In the genomic region with DNA sequence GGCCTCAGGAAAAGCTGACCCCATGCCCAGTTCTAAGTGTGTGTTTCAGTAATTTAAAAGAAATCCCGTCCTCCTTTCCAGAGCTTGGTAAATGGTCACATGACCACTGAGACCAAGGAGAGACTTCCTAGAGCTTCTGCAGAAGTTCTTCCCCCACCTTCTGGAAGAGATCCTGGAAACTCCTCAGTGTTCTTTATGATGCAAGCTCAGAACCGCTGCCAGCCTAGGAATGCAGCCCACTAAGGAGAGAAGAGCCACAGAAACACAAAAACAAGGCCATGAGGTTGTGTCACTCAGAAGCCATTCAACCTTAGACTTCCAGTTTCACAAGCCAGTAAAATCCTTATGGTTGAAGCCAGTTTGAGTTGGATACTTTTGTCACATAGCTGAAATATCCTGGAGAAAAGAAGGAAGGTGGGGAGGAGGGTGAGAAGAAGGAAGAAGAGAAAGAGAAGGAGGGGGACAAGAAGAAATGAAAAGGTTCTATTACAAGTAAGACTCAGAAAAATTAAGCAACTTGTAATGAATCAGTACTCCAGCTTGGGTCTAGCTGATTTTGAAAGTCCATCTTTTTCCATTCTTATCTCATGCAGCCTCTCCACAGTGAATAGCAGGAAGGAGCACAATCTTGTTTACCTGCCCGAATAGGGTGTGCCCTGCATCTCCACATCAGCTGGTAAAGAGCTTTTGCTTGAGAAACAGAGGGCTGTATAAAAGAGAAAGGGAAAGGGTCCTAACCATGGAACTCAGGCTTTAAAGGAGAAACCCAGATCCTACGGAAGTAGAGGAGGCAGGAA, we compare ENCODE assay signal across 12 cellular contexts.
A peak's percentile ranks its signal among the peaks of the same experiment; 100 is the strongest.
DNase-seq lines count a peak whose midpoint lies in the region; ATAC-seq and TF ChIP-seq lines count a peak whose summit lies in the region.
"Had no signal": no experiment of that assay in that cellular context is flagged by ENCODE, and none has a peak within 500 bp of the region (broad histone marks: within the 10 kb centered on the region; RNA-seq: fewer than 3 reads in every experiment).

No MANE protein-coding gene starts in this region.

- 0 out of 2 replicates have a peak overlapping the region, but pooled peaks have one; percentile 14 for H3K27ac ChIP-seq in SK-N-MC
- H3K27ac ChIP-seq in neuronal stem cell (replicated peaks; ENCODE audit: low read length): no peak overlapping the region
- H3K27ac ChIP-seq: BLaER1 treated with 17β-estradiol and CSF1 and Interleukin-3, amounts not matched to agents 10 nM and 100 nM; vagina had no signal

- no peak overlapping the region for H2BK5ac ChIP-seq in neuronal stem cell (ENCODE audit: low read length)

- H3K14ac ChIP-seq in neuronal stem cell (ENCODE audit: low read length): no peak overlapping the region

- no peak for TF ChIP-seq CTCF in fibroblast of the aortic adventitia (IDR thresholded peaks at IDR 0.05; ENCODE audit: insufficient read depth, low read length)

- H3K9ac ChIP-seq in SK-N-MC (ENCODE audit: insufficient read length): no peak overlapping the region
- H3K9ac ChIP-seq in neuronal stem cell (ENCODE audit: low read depth, low read length, poor library complexity): no peak overlapping the region
- H3K9ac ChIP-seq: BLaER1 treated with 17β-estradiol and CSF1 and Interleukin-3, amounts not matched to agents 10 nM and 100 nM had no signal

- no peaks in the 10 kb centered on the region for H3K79me1 ChIP-seq in neuronal stem cell (ENCODE audit: low read depth, low read length)

- no peak overlapping the region for H2BK120ac ChIP-seq in neuronal stem cell (ENCODE audit: low read depth, low read length)

- H3K4me2 ChIP-seq in neuronal stem cell (ENCODE audit: insufficient read depth, low read length, poor library complexity, severe bottlenecking): no peak overlapping the region

- H3K4me3 ChIP-seq in SK-N-MC (no peak overlapping the region), fibroblast of the aortic adventitia (ENCODE audit: low read depth, low read length) (no peak overlapping the region), neuronal stem cell (ENCODE audit: low read length in 2 of 2) (no peak overlapping the region)
- H3K4me3 ChIP-seq: BLaER1 treated with 17β-estradiol and CSF1 and Interleukin-3, amounts not matched to agents 10 nM and 100 nM; vagina had no signal

- H4K91ac ChIP-seq in neuronal stem cell (ENCODE audit: low read depth, low read length, poor library complexity): no peak overlapping the region

- no peak for ATAC-seq in GM18519 (IDR thresholded peaks at IDR 0.05; ENCODE audit: low FRiP score, unreplicated experiment)

- no peak overlapping the region for H4K8ac ChIP-seq in neuronal stem cell (ENCODE audit: low read depth, low read length)

- DNase-seq in EH (ENCODE audit: low read depth) (peak; percentile 66), SK-N-MC (ENCODE audit: low read depth, low spot score) (no peak), fibroblast of the aortic adventitia (ENCODE audit: low read depth) (peak; percentile 66), neuronal stem cell (ENCODE audit: low spot score) (no peak), occipital lobe (lab: John Stamatoyannopoulos, UW) (no peak), GM19238 (ENCODE audit: insufficient read length, low spot score) (no peak), GDM1 (lab: John Stamatoyannopoulos, UW) (no peak)
- DNase-seq: effector CD8-positive, alpha-beta T cell; NCI-H187 treated with DMSO at 0.1 percent for 48 hours had no signal

- H3K4ac ChIP-seq in neuronal stem cell (ENCODE audit: low read length): no peak overlapping the region

- 0 out of 2 replicates have a peak, but pooled peaks cover 5% of the 10 kb centered on the region for H3K9me3 ChIP-seq in SK-N-MC (ENCODE audit: low read depth, low read length)
- H3K9me3 ChIP-seq in neuronal stem cell (replicated peaks in 1 of 2; ENCODE audit: control insufficient read depth in 2 of 2, insufficient read depth in 1 of 2, low read depth in 1 of 2, low read length in 2 of 2): peaks cover 3 to 5% of the 10 kb centered on the region in 2 donors
- H3K9me3 ChIP-seq: BLaER1 treated with 17β-estradiol and CSF1 and Interleukin-3, amounts not matched to agents 10 nM and 100 nM; vagina had no signal

- no peak overlapping the region for H3K23ac ChIP-seq in neuronal stem cell (ENCODE audit: low read depth, low read length, poor library complexity)

- no CpG with 5 or more reads among the region's 4 CpGs for WGBS in neuronal stem cell (ENCODE audit: extremely low coverage in 2 of 2, insufficient read length in 2 of 2, insufficient replicate concordance in 1 of 2), 2 donors

- no peak overlapping the region for H2BK15ac ChIP-seq in neuronal stem cell (ENCODE audit: low read length)

- H3K36me3 ChIP-seq in SK-N-MC (ENCODE audit: insufficient read depth, low read length) (no peaks in the 10 kb centered on the region), neuronal stem cell (replicated peaks in 1 of 2; ENCODE audit: control insufficient read depth in 2 of 2, insufficient read depth in 2 of 2, low read length in 2 of 2) (no peaks in the 10 kb centered on the region)
- H3K36me3 ChIP-seq: BLaER1 treated with 17β-estradiol and CSF1 and Interleukin-3, amounts not matched to agents 10 nM and 100 nM; vagina had no signal

- no peak overlapping the region for H2AK5ac ChIP-seq in neuronal stem cell (ENCODE audit: low read depth, low read length)

- no peak overlapping the region for H3K18ac ChIP-seq in neuronal stem cell (ENCODE audit: low read length)

- H3K27me3 ChIP-seq in neuronal stem cell (ENCODE audit: control insufficient read depth in 3 of 3, insufficient read depth in 3 of 3, low read depth in 1 of 3, low read length in 3 of 3): no peaks in the 10 kb centered on the region
- H3K27me3 ChIP-seq: BLaER1 treated with 17β-estradiol and CSF1 and Interleukin-3, amounts not matched to agents 10 nM and 100 nM; vagina had no signal

- H2AFZ ChIP-seq in neuronal stem cell (ENCODE audit: low read length): peak overlapping the region; percentile 40

- no peak overlapping the region for H2BK12ac ChIP-seq in neuronal stem cell (ENCODE audit: low read length)

- peaks cover 0 to 9% of the 10 kb centered on the region in 2 donors for H3K4me1 ChIP-seq in neuronal stem cell (ENCODE audit: control insufficient read depth in 2 of 2, insufficient read depth in 1 of 2, low read depth in 1 of 2, low read length in 2 of 2)

Comparison
In these comparisons a context has a peak if more than half of its experiments do, and no peak if none do; other contexts are left out.
1. DNase-seq: peak in EH (single experiment) and fibroblast of the aortic adventitia (single experiment); none in SK-N-MC (single experiment), neuronal stem cell (single experiment), occipital lobe (single experiment), GM19238 (single experiment) and GDM1 (single experiment).